Comparison of ENCODE assay signal across 10 cellular contexts in the genomic region with DNA sequence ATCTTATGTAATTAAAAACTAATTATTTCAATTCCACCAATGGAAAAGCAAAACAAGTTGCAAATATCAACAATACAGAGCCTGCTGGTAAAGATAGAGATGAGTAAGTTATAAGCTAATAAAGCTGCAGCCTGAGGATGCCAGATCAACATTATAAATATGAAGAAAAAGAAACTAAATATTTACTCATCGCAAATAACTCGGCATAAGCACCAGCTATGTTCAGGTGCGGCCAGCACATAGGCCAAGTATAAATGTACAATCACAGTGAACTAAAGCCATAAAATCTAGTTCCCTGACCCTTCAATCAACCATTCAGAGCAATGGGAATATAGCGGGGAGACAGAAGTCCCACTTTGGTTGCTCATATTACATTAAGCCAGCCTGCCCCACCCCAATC.
"Had no signal": no experiment of that assay in that cellular context is flagged by ENCODE, and none has a peak within 500 bp of the region (broad histone marks: within the 10 kb centered on the region; RNA-seq: fewer than 3 reads in every experiment).

No MANE protein-coding gene starts in this region.

- H3K4me2 ChIP-seq: KMS-11 had no signal

- DNase-seq: GM23248, GOT3, H7, HFFc6, KBM-7 had no signal

- ATAC-seq: HCT116, HepG2 had no signal

- H3K27ac ChIP-seq: GM23248, HL-60, KMS-11 had no signal

- H3K9ac ChIP-seq: GM23248, KMS-11 had no signal

- H3K36me3 ChIP-seq: HAP-1 had no signal

- H3K4me1 ChIP-seq: HAP-1 had no signal

- H2AFZ ChIP-seq: GM23248 had no signal

- H3K4me3 ChIP-seq: GM23248, HAP-1 had no signal
